15 cellular contexts compared by ENCODE assay signal in the genomic region with DNA sequence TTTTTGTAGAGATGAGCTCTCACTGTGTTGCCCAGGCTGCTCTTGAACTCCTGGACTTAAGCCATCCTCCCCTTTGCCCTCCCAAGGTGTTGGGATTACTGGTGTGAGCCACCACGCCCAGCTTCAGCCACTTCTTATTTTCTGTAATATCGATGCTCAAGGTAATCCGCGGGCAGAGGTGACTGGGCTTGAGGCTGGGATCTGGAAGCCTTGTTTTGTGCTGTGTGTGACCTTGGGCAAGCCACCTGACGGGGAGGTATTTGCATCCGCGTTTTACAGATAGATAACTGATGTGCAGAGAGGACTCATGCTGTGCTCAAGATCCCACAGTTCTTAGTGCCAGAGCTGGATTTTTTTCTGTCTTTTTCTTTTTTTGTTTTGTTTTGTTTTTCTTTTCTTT.
"Had no signal": no experiment of that assay in that cellular context is flagged by ENCODE, and none has a peak within 500 bp of the region (broad histone marks: within the 10 kb centered on the region; RNA-seq: fewer than 3 reads in every experiment).

No MANE protein-coding gene starts in this region.

- H3K4me3 ChIP-seq: hepatocyte, uterus had no signal

- H3K9me3 ChIP-seq: testis, uterus had no signal

- H3K27ac Mint-ChIP-seq: activated naive CD8-positive, alpha-beta T cell treated with anti-CD3 and anti-CD28 coated beads for 36 hours; progenitor cell of endocrine pancreas had no signal

- H3K9me3 Mint-ChIP-seq: activated naive CD8-positive, alpha-beta T cell treated with anti-CD3 and anti-CD28 coated beads for 36 hours; naive thymus-derived CD4-positive, alpha-beta T cell had no signal

- H3K4me3 Mint-ChIP-seq: activated naive CD8-positive, alpha-beta T cell treated with anti-CD3 and anti-CD28 coated beads for 36 hours; naive thymus-derived CD4-positive, alpha-beta T cell had no signal

- H3K36me3 ChIP-seq: uterus had no signal

- H3K27me3 ChIP-seq: hepatocyte, testis, uterus had no signal

- H3K4me1 Mint-ChIP-seq: activated naive CD8-positive, alpha-beta T cell treated with anti-CD3 and anti-CD28 coated beads for 36 hours had no signal

- H3K79me2 ChIP-seq: hepatocyte had no signal

- ATAC-seq: activated CD4-positive, CD25-positive, alpha-beta regulatory T cell treated with anti-CD3 and anti-CD28 coated beads, Interleukin-2, amount 50 U/mL, for 24 hours; naive thymus-derived CD4-positive, alpha-beta T cell; sciatic nerve; stimulated activated naive CD8-positive, alpha-beta T cell treated with anti-CD3 and anti-CD28 coated beads, Interleukin-15, Interleukin-2, amounts not matched to agents 100 U/mL and 50 U/mL, for 24 hours had no signal

- DNase-seq: activated CD4-positive, alpha-beta T cell treated with anti-CD3 and anti-CD28 coated beads, Interleukin-2, amount 50 U/mL, for 4 hours; activated effector memory CD4-positive, alpha-beta T cell treated with anti-CD3 and anti-CD28 coated beads, Interleukin-2, amount 50 U/mL, for 16 hours; activated naive CD8-positive, alpha-beta T cell treated with anti-CD3 and anti-CD28 coated beads for 36 hours; activated T-cell treated with anti-CD3 and anti-CD28 coated beads, Interleukin-2, amount 50 U/mL, for 1 hour; naive thymus-derived CD4-positive, alpha-beta T cell; stimulated activated naive CD8-positive, alpha-beta T cell treated with anti-CD3 and anti-CD28 coated beads, Interleukin-15, Interleukin-2, amounts not matched to agents 100 U/mL and 50 U/mL, for 24 hours; T-helper 2 cell; testis; uterus had no signal

- H2AFZ ChIP-seq: hepatocyte had no signal

- H3K27me3 Mint-ChIP-seq: activated naive CD8-positive, alpha-beta T cell treated with anti-CD3 and anti-CD28 coated beads for 36 hours; naive thymus-derived CD4-positive, alpha-beta T cell; progenitor cell of endocrine pancreas had no signal

- FAIRE-seq: frontal cortex, TTC549 had no signal
